ENCODE assay signal across 1 cellular context in genomic region chr7:88291401-88292173, GRCh38.
TF ChIP-seq lines count a peak whose summit lies in the region.

No MANE protein-coding gene starts in this region.

TF ChIP-seq in SK-N-SH treated with all-trans-retinoic acid at 6 μM for 48 hours, 23 proteins besides CTCF, POLR2A, EP300 and RAD21 (continued from another document):
- TF ChIP-seq PATZ1 (CRISPR knock-in tag; IDR thresholded peaks at IDR 0.05; ENCODE audit: borderline replicate concordance) (no peak), CREB5 (CRISPR knock-in tag; IDR thresholded peaks at IDR 0.05; ENCODE audit: low read depth) (no peak), ZNF70 (CRISPR knock-in tag; IDR thresholded peaks at IDR 0.05) (no peak), GLIS3 (CRISPR knock-in tag; IDR thresholded peaks at IDR 0.05) (no peak), POU6F1 (CRISPR knock-in tag; IDR thresholded peaks at IDR 0.05; ENCODE audit: borderline replicate concordance, low read depth) (no peak), ISL1 (CRISPR knock-in tag; IDR thresholded peaks at IDR 0.05) (no peak), TCF4 (CRISPR knock-in tag; IDR thresholded peaks at IDR 0.05; ENCODE audit: borderline replicate concordance) (no peak), PPARA (CRISPR knock-in tag; IDR thresholded peaks at IDR 0.05; ENCODE audit: borderline replicate concordance) (no peak), TSHZ2 (CRISPR knock-in tag; IDR thresholded peaks at IDR 0.05) (no peak)
